ENCODE assay signal across 9 cellular contexts in genomic region chr15:89673162-89673506, GRCh38. TPM values are rescaled to one million over a fixed set of nuclear protein-coding genes. Genes with fewer than 3 reads are reported as not detected.
DNase-seq lines count a peak whose midpoint lies in the region; ATAC-seq, FAIRE-seq and TF ChIP-seq lines count a peak whose summit lies in the region.
"Had no signal": no experiment of that assay in that cellular context is flagged by ENCODE, and none has a peak within 500 bp of the region (broad histone marks: within the 10 kb centered on the region; RNA-seq: fewer than 3 reads in every experiment).

No MANE protein-coding gene starts in this region.

- H3K9me3 ChIP-seq in iPS DF 6.9 (ENCODE audit: control insufficient read depth, insufficient read depth, low read length) (no peaks in the 10 kb centered on the region), sigmoid colon (no peaks in the 10 kb centered on the region)

- peak; percentile 74 for FAIRE-seq in GM12892 (lab: Jason Lieb, UNC)

- no peaks in the 10 kb centered on the region for H3K36me3 ChIP-seq in iPS DF 6.9 (ENCODE audit: control insufficient read depth, insufficient read depth, low read length)
- no peaks in the 10 kb centered on the region for H3K36me3 ChIP-seq in sigmoid colon

- H3K27me3 ChIP-seq in iPS DF 6.9 (ENCODE audit: control insufficient read depth, insufficient read depth, low read length) (no peaks in the 10 kb centered on the region), sigmoid colon (no peaks in the 10 kb centered on the region)

- TF ChIP-seq CTCF in AG10803 (conservative IDR thresholded peaks at IDR 0.05; ENCODE audit: low read length): peak; percentile 37
- peak in 1 of 4 experiments; percentile 14 for TF ChIP-seq CTCF in sigmoid colon (IDR thresholded peaks at IDR 0.05)

- no peak for TF ChIP-seq POLR2A in GM12892 (IDR thresholded peaks at IDR 0.05; ENCODE audit: low read depth, low read length)
- TF ChIP-seq POLR2A in sigmoid colon (IDR thresholded peaks at IDR 0.05): no peak

- ATAC-seq in HG03095 (IDR thresholded peaks at IDR 0.05; ENCODE audit: unreplicated experiment): no peak

- H3K4me3 ChIP-seq in AG10803 (ENCODE audit: low read length) (no peak overlapping the region), iPS DF 6.9 (ENCODE audit: low read length) (no peak overlapping the region), sigmoid colon (no peak overlapping the region)

- TF ChIP-seq EP300 in sigmoid colon (IDR thresholded peaks at IDR 0.05): no peak

- H3K4me1 ChIP-seq in iPS DF 6.9 (ENCODE audit: control insufficient read depth, insufficient read depth, low read length): no peaks in the 10 kb centered on the region
- peaks cover 0 to 8% (median 3%) of the 10 kb centered on the region in 4 donors for H3K4me1 ChIP-seq in sigmoid colon

- no peak for DNase-seq in AG10803 (ENCODE audit: low read depth)
- no peak for DNase-seq in GM12892 (ENCODE audit: insufficient read length)
- peak; percentile 80 for DNase-seq in SK-N-DZ (ENCODE audit: low spot score)
- DNase-seq in iPS DF 6.9 (ENCODE audit: low read depth, low spot score): peak; percentile 72
- DNase-seq in LoVo (ENCODE audit: low spot score): no peak
- DNase-seq in activated gamma-delta T cell treated with Interleukin-2 at 50 U/mL for 16 hours: no peak
- no peak for DNase-seq in sigmoid colon

- H3K27ac ChIP-seq in iPS DF 6.9 (ENCODE audit: low read length): no peak overlapping the region
- no peak overlapping the region for H3K27ac ChIP-seq in sigmoid colon

- intact Hi-C loops in sigmoid colon (cut with DNase I): no loop called here

- WGBS in iPS DF 6.9 (ENCODE audit: insufficient coverage, insufficient read length): no CpG with 5 or more reads among the region's 12 CpGs
- WGBS in sigmoid colon, 2 donors: 70 to 83% methylated on average over 12 of the region's 12 CpGs

RNA-seq across cellular contexts. Expression of gene PLIN1, which starts 6.0 kb away (rescaled TPM):
- polyA plus RNA-seq in GM12892 (2012; ENCODE audit: missing spikeins): not detected
- 0.08 and 0.12 TPM in 2 replicates for polyA plus RNA-seq in SK-N-DZ (2014; cell fraction: cytosol; rRNA removed)
- polyA plus RNA-seq in SK-N-DZ (2014; cell fraction: nucleus; rRNA removed): 0.98 TPM in 1 of 2 replicates, not detected in the other
- total RNA-seq in sigmoid colon: 10 to 100 TPM in 1 of 4 donors, 1 to 10 TPM in 2, under 1 TPM in 1; 0.95 to 49.6 (median 1.6) TPM
- polyA plus RNA-seq in sigmoid colon: 10 to 100 TPM in 1 of 3 donors, 1 to 10 TPM in 2; 1.2 to 16.9 (median 4.8) TPM
- total RNA-seq: dermis microvascular lymphatic vessel endothelial cell had no signal

RNA-seq across cellular contexts. Expression of gene PEX11A, which starts 17.4 kb away (rescaled TPM):
- 3.4 TPM for polyA plus RNA-seq in GM12892 (2012; ENCODE audit: missing spikeins)
- polyA plus RNA-seq in SK-N-DZ (2014; cell fraction: cytosol; rRNA removed): 7.0 and 7.1 TPM in 2 replicates
- 1.7 and 3.1 TPM in 2 replicates for polyA plus RNA-seq in SK-N-DZ (2014; cell fraction: nucleus; rRNA removed)
- total RNA-seq in sigmoid colon: 10 to 100 TPM; 11.1 to 16.5 (median 13.3) TPM
- 10 to 100 TPM; 12.4 to 18.6 (median 18.3) TPM for polyA plus RNA-seq in sigmoid colon

RNA-seq across cellular contexts. Expression of gene WDR93, which starts 17.5 kb away (rescaled TPM):
- not detected for polyA plus RNA-seq in GM12892 (2012; ENCODE audit: missing spikeins)
- not detected in 2 replicates for polyA plus RNA-seq in SK-N-DZ (2014; cell fraction: cytosol; rRNA removed)
- polyA plus RNA-seq in SK-N-DZ (2014; cell fraction: nucleus; rRNA removed): 0.39 TPM in 1 of 2 replicates, not detected in the other
- total RNA-seq in sigmoid colon: 1 to 10 TPM in 1 of 4 donors, not detected in 3; 1.1 TPM
- under 1 TPM in 1 of 3 donors, not detected in 2; 0.04 TPM for polyA plus RNA-seq in sigmoid colon
- total RNA-seq: dermis microvascular lymphatic vessel endothelial cell had no signal

RNA-seq across cellular contexts. Expression of gene KIF7, which starts 17.9 kb away (rescaled TPM):
- polyA plus RNA-seq in GM12892 (2012; ENCODE audit: missing spikeins): 0.08 TPM
- 3.9 and 7.9 TPM in 2 replicates for polyA plus RNA-seq in SK-N-DZ (2014; cell fraction: cytosol; rRNA removed)
- 13.9 and 17.2 TPM in 2 replicates for polyA plus RNA-seq in SK-N-DZ (2014; cell fraction: nucleus; rRNA removed)
- 10 to 100 TPM in 1 of 4 donors, 1 to 10 TPM in 3; 5.4 to 15.2 (median 7.1) TPM for total RNA-seq in sigmoid colon
- 1 to 10 TPM in 1 of 3 donors, under 1 TPM in 2; 0.46 to 1.9 (median 0.60) TPM for polyA plus RNA-seq in sigmoid colon

Comparison
In these comparisons a context has a peak if more than half of its experiments do, and no peak if none do; other contexts are left out.
1. DNase-seq: peak in SK-N-DZ (single experiment) and iPS DF 6.9 (single experiment); none in AG10803 (single experiment), GM12892 (single experiment), LoVo (single experiment), activated gamma-delta T cell treated with Interleukin-2 at 50 U/mL for 16 hours (single experiment) and sigmoid colon (single experiment).